ENCODE assay signal across 24 cellular contexts in genomic region chr5:78636682-78637081, GRCh38. TPM values are rescaled to one million over a fixed set of nuclear protein-coding genes. Genes with fewer than 3 reads are reported as not detected.
DNase-seq lines count a peak whose midpoint lies in the region; ATAC-seq and TF ChIP-seq lines count a peak whose summit lies in the region.
"Had no signal": no experiment of that assay in that cellular context is flagged by ENCODE, and none has a peak within 500 bp of the region (broad histone marks: within the 10 kb centered on the region; RNA-seq: fewer than 3 reads in every experiment).

No MANE protein-coding gene starts in this region.

- H3K4me1 ChIP-seq in Panc1 (ENCODE audit: control insufficient read depth, insufficient read depth, low read length) (peaks cover 47% of the 10 kb centered on the region), endodermal cell (ENCODE audit: control insufficient read depth, insufficient read depth, low read length) (peaks cover 58% of the 10 kb centered on the region), mesodermal cell (ENCODE audit: control insufficient read depth, insufficient read depth, low read length, poor library complexity, severe bottlenecking) (peaks cover 28% of the 10 kb centered on the region), stomach smooth muscle (ENCODE audit: control insufficient read depth, insufficient read depth, low read length) (peaks cover 52% of the 10 kb centered on the region), upper lobe of left lung (peaks cover 5 to 11% (median 9%) of the 10 kb centered on the region in 4 donors)

- H3K27me3 Mint-ChIP-seq in endodermal cell (ENCODE audit: insufficient read depth) = no peaks in the 10 kb centered on the region
- peaks cover 3% of the 10 kb centered on the region for H3K27me3 Mint-ChIP-seq in type B pancreatic cell

- peak overlapping the region; percentile 72 for H3K27ac Mint-ChIP-seq in endodermal cell
- no peak overlapping the region for H3K27ac Mint-ChIP-seq in type B pancreatic cell
- H3K27ac Mint-ChIP-seq: CD4-positive, alpha-beta memory T cell had no signal

- no peak overlapping the region for H3K9ac ChIP-seq in endodermal cell (ENCODE audit: extremely low read depth, low read length, poor library complexity, severe bottlenecking)
- H3K9ac ChIP-seq in stomach smooth muscle (ENCODE audit: low read length in 2 of 2) = no peak overlapping the region

- BruUV-seq in Panc1 (replicated peaks; lab: Mats Ljungman, UMichigan) = no TSS peak

- no peaks in the 10 kb centered on the region for H3K9me3 Mint-ChIP-seq in endodermal cell
- peaks cover 10% of the 10 kb centered on the region for H3K9me3 Mint-ChIP-seq in type B pancreatic cell
- H3K9me3 Mint-ChIP-seq: CD4-positive, alpha-beta memory T cell had no signal

- H3K27me3 ChIP-seq in Panc1 (ENCODE audit: control insufficient read depth, insufficient read depth, low read length) (no peaks in the 10 kb centered on the region), endodermal cell (ENCODE audit: control insufficient read depth, insufficient read depth, low read length, poor library complexity, severe bottlenecking) (no peaks in the 10 kb centered on the region), stomach smooth muscle (ENCODE audit: control insufficient read depth in 1 of 2, insufficient read depth in 2 of 2, low read length in 2 of 2) (no peaks in the 10 kb centered on the region), upper lobe of left lung (no peaks in the 10 kb centered on the region)
- H3K27me3 ChIP-seq: MG63 had no signal

- H3K4me3 ChIP-seq in Panc1 (ENCODE audit: low read depth in 2 of 2, low read length in 2 of 2) (no peak overlapping the region), endodermal cell (ENCODE audit: low read length) (peak overlapping the region; percentile 60), mesodermal cell (ENCODE audit: extremely low read depth, insufficient read depth, low read length, poor library complexity, severe bottlenecking) (no peak overlapping the region), stomach smooth muscle (ENCODE audit: low read length in 2 of 2) (no peak overlapping the region), upper lobe of left lung (no peak overlapping the region)
- H3K4me3 ChIP-seq: MG63 had no signal

- POLR2A ChIA-PET in Panc1 (lab: Charles Lee) = no interaction called here

- TF ChIP-seq CTCF in Panc1 (IDR thresholded peaks at IDR 0.05) (no peak), endodermal cell (conservative IDR thresholded peaks at IDR 0.05) (no peak), upper lobe of left lung (IDR thresholded peaks at IDR 0.05) (no peak), type B pancreatic cell (conservative IDR thresholded peaks at IDR 0.05) (no peak)

- in situ Hi-C loops in Panc1 (cut with HindIII; ENCODE audit: low pct_unique_long_range_greater_than_20kb, low sequenced_read_pairs) = no loop called here

- no peak overlapping the region for H3K4me3 Mint-ChIP-seq in endodermal cell
- H3K4me3 Mint-ChIP-seq in type B pancreatic cell = no peak overlapping the region
- H3K4me3 Mint-ChIP-seq: CD4-positive, alpha-beta memory T cell had no signal

- 88 to 94% methylated on average over 1 of the region's 1 CpG for WGBS in endodermal cell (ENCODE audit: insufficient coverage in 1 of 2, insufficient read length in 1 of 2), 2 experiments
- 83% methylated on average over 1 of the region's 1 CpG; no CpG with 5 or more reads in 1 of the 2 experiments for WGBS in mesodermal cell (ENCODE audit: insufficient coverage in 2 of 2), 2 experiments
- 92 to 96% methylated on average over 1 of the region's 1 CpG for WGBS in upper lobe of left lung, 2 donors

- CTCF ChIA-PET in Panc1 (lab: Charles Lee) = interaction anchor here (0.6 kb wide), 1 partner anchor 50 kb away, joined by 3 read pairs; no protein-coding TSS in a partner anchor

- peaks cover 65% of the 10 kb centered on the region for H3K36me3 Mint-ChIP-seq in endodermal cell (ENCODE audit: low read depth)
- peaks cover 40% of the 10 kb centered on the region for H3K36me3 Mint-ChIP-seq in type B pancreatic cell
- H3K36me3 Mint-ChIP-seq: CD4-positive, alpha-beta memory T cell had no signal

- DNase-seq in Panc1 (ENCODE audit: low read depth, low spot score) (no peak), endodermal cell (no peak), upper lobe of left lung (no peak), type B pancreatic cell (ENCODE audit: extremely low spot score, unreplicated experiment) (no peak)
- DNase-seq: C1 segment of cervical spinal cord; CD4-positive, alpha-beta memory T cell; COR-L47; DMS53; IMR-90; KG1; MG63; NCI-H1105 treated with DMSO at 0.1 percent for 48 hours; NCI-H146; NCI-H1930; NCI-H446; NCI-H526; NCI-H82; NK-92 treated with Interleukin-12 subunit alpha and Interleukin-12 subunit beta, amount 100 ng/mL, for 24 hours; PC-3; SHP77 had no signal

- no peak for TF ChIP-seq EP300 in upper lobe of left lung (IDR thresholded peaks at IDR 0.05)

- no peaks in the 10 kb centered on the region for H3K9me3 ChIP-seq in Panc1 (ENCODE audit: control insufficient read depth, insufficient read depth, low read depth, low read length)
- H3K9me3 ChIP-seq in endodermal cell (ENCODE audit: control insufficient read depth, low read length) = peaks cover 22% of the 10 kb centered on the region
- peaks cover 8% of the 10 kb centered on the region for H3K9me3 ChIP-seq in mesodermal cell (ENCODE audit: control insufficient read depth, low read length)
- no peaks in the 10 kb centered on the region for H3K9me3 ChIP-seq in stomach smooth muscle (ENCODE audit: control insufficient read depth in 2 of 2, low read length in 2 of 2)
- no peaks in the 10 kb centered on the region for H3K9me3 ChIP-seq in upper lobe of left lung
- H3K9me3 ChIP-seq: MG63 had no signal

- intact Hi-C loops in Panc1 (cut with micrococcal nuclease; ENCODE audit: unreplicated experiment) = loop anchor here (10.0 kb wide), 1 partner anchor 102 kb away; no protein-coding TSS in a partner anchor

- TF ChIP-seq POLR2A in upper lobe of left lung (IDR thresholded peaks at IDR 0.05) = no peak

- H3K4me1 Mint-ChIP-seq in endodermal cell (peaks cover 84% of the 10 kb centered on the region), type B pancreatic cell (ENCODE audit: unreplicated experiment) (peaks cover 54% of the 10 kb centered on the region)
- H3K4me1 Mint-ChIP-seq: CD4-positive, alpha-beta memory T cell had no signal

- H3K27ac ChIP-seq in Panc1 (ENCODE audit: low read length) (peak overlapping the region; percentile 24; the same call in 1 of the 2 replicates), endodermal cell (ENCODE audit: low read depth, low read length) (no peak overlapping the region), mesodermal cell (ENCODE audit: low read depth, low read length, severe bottlenecking) (peak overlapping the region; percentile 57), stomach smooth muscle (ENCODE audit: low read length) (peak overlapping the region; percentile 53), upper lobe of left lung (no peak overlapping the region)

- no peak for ATAC-seq in Panc1
- no peak for ATAC-seq in upper lobe of left lung (ENCODE audit: low FRiP score in 2 of 2)
- ATAC-seq in HG03565 (IDR thresholded peaks at IDR 0.05; ENCODE audit: unreplicated experiment) = no peak
- ATAC-seq: HCT116, PC-3 had no signal

- H3K36me3 ChIP-seq in Panc1 (ENCODE audit: control insufficient read depth, insufficient read depth, low read length) (no peaks in the 10 kb centered on the region), endodermal cell (ENCODE audit: control insufficient read depth, insufficient read depth, low read length) (peaks cover 67% of the 10 kb centered on the region), mesodermal cell (ENCODE audit: control insufficient read depth, insufficient read depth, low read length) (peaks cover 54% of the 10 kb centered on the region), stomach smooth muscle (ENCODE audit: control insufficient read depth in 2 of 2, insufficient read depth in 2 of 2, low read length in 2 of 2) (peaks cover 4 to 9% of the 10 kb centered on the region in 2 donors), upper lobe of left lung (peaks cover 0 to 3% (median 0%) of the 10 kb centered on the region in 4 donors)

RNA-seq across cellular contexts. Expression of gene LHFPL2, which starts 11.9 kb away (rescaled TPM):
- 25.8 TPM for total RNA-seq in Panc1 (2021; ENCODE audit: unreplicated experiment)
- 13.5 TPM for polyA plus RNA-seq in Panc1 (2012; ENCODE audit: insufficient read length)
- total RNA-seq in endodermal cell = 100 to 1,000 TPM; 136 to 238 TPM
- 23.7 TPM for polyA plus RNA-seq in endodermal cell (2013, experiment 1 of 2)
- 24.8 TPM for polyA plus RNA-seq in endodermal cell (2013, experiment 2 of 2)
- 40.1 TPM for polyA plus RNA-seq in mesodermal cell (2013, experiment 1 of 2)
- polyA plus RNA-seq in mesodermal cell (2013, experiment 2 of 2) = 47.4 TPM
- total RNA-seq in upper lobe of left lung = 10 to 100 TPM; 17.3 to 69.5 (median 32.9) TPM
- total RNA-seq in type B pancreatic cell (ENCODE audit: low replicate concordance) = 17.9 and 35.3 TPM in 2 replicates

Comparison
In these comparisons a context has a peak if more than half of its experiments do, and no peak if none do; other contexts are left out.
1. H3K27ac ChIP-seq: peak in Panc1 (single experiment), mesodermal cell (single experiment) and stomach smooth muscle (single experiment); none in endodermal cell (single experiment) and upper lobe of left lung (0 of 4).